Comparison of ENCODE assay signal across 8 cellular contexts in genomic region chr1:40691538-40692428, GRCh38.
A peak's percentile ranks its signal among the peaks of the same experiment; 100 is the strongest.
DNase-seq lines count a peak whose midpoint lies in the region; ATAC-seq and TF ChIP-seq lines count a peak whose summit lies in the region.

Gene NFYC, plus strand, starts transcription at chr1:40691704. Its CDS starts 47,140 bp downstream, at chr1:40738844.

- DNase-seq in AG09309 (ENCODE audit: low read depth) (peak; percentile 89), NCI-H446 treated with DMSO at 0.1 percent for 48 hours (lab: John Stamatoyannopoulos, UW) (peak; percentile 98), cerebellar cortex (ENCODE audit: low spot score) (peak; percentile 98), islet precursor cell (peak; percentile 98)
- DNase-seq in stimulated activated CD4-positive, alpha-beta T cell treated with anti-CD3 and anti-CD28 coated beads, Interleukin-12 subunit alpha, Interleukin-12 subunit beta, amount 100 ng/mL, for 48 hours (ENCODE audit: low read depth in 2 of 3, low spot score in 1 of 3) = peak; percentile 94 to 96 (median 96)

- no peak for TF ChIP-seq CTCF in AG09309 (IDR thresholded peaks at IDR 0.05; ENCODE audit: control insufficient read depth, insufficient read depth, low read depth, low read length, missing control alignments)

- ATAC-seq in GM19025 (IDR thresholded peaks at IDR 0.05; ENCODE audit: low read depth, unreplicated experiment) (peak; percentile 75), HG03342 (IDR thresholded peaks at IDR 0.05; ENCODE audit: unreplicated experiment) (peak; percentile 76)
- ATAC-seq in activated CD4-positive, CD25-positive, alpha-beta regulatory T cell treated with anti-CD3 and anti-CD28 coated beads, Interleukin-2, amount 50 U/mL, for 24 hours = peak; percentile 86 to 87

- H3K4me3 ChIP-seq in AG09309 (ENCODE audit: control insufficient read depth, low read depth, low read length) = peak within 1 kb of the TSS; percentile 73

Comparison
In these comparisons a context has a peak if more than half of its experiments do, and no peak if none do; other contexts are left out.
1. Peak in every context shown above with its lines: DNase-seq, ATAC-seq and H3K4me3 ChIP-seq.